8 cellular contexts compared by ENCODE assay signal in genomic region chr9:122810306-122810946, GRCh38. TPM values are rescaled to one million over a fixed set of nuclear protein-coding genes. Genes with fewer than 3 reads are reported as not detected.
A peak's percentile ranks its signal among the peaks of the same experiment; 100 is the strongest.
DNase-seq lines count a peak whose midpoint lies in the region; ATAC-seq and TF ChIP-seq lines count a peak whose summit lies in the region.

No MANE protein-coding gene starts in this region.

- no peaks in the 10 kb centered on the region for H3K79me1 ChIP-seq in neuronal stem cell (ENCODE audit: low read depth, low read length)

- H4K91ac ChIP-seq in neuronal stem cell (ENCODE audit: low read depth, low read length, poor library complexity): no peak overlapping the region

- WGBS in neuronal stem cell (ENCODE audit: extremely low coverage in 2 of 2, insufficient read length in 2 of 2, insufficient replicate concordance in 1 of 2), 2 donors: no CpG with 5 or more reads among the region's 8 CpGs
- WGBS in thyroid gland, 2 donors: 2 to 3% methylated on average over 8 of the region's 8 CpGs

- H3K4me1 ChIP-seq in neuronal stem cell (ENCODE audit: control insufficient read depth in 2 of 2, insufficient read depth in 1 of 2, low read depth in 1 of 2, low read length in 2 of 2): peaks cover 0 to 4% of the 10 kb centered on the region in 2 donors
- H3K4me1 ChIP-seq in thyroid gland: peaks cover 4 to 6% of the 10 kb centered on the region in 2 donors

- H3K9me3 ChIP-seq in neuronal stem cell (replicated peaks in 1 of 2; ENCODE audit: control insufficient read depth in 2 of 2, insufficient read depth in 1 of 2, low read depth in 1 of 2, low read length in 2 of 2) (no peaks in the 10 kb centered on the region), thyroid gland (no peaks in the 10 kb centered on the region)

- no peak overlapping the region for H3K4ac ChIP-seq in neuronal stem cell (ENCODE audit: low read length)

- no peak overlapping the region for H2BK5ac ChIP-seq in neuronal stem cell (ENCODE audit: low read length)

- H2BK12ac ChIP-seq in neuronal stem cell (ENCODE audit: low read length): no peak overlapping the region

- H2AFZ ChIP-seq in neuronal stem cell (ENCODE audit: low read length): peak overlapping the region; percentile 39

- H2BK120ac ChIP-seq in neuronal stem cell (ENCODE audit: low read depth, low read length): no peak overlapping the region

- H3K18ac ChIP-seq in neuronal stem cell (ENCODE audit: low read length): no peak overlapping the region

- peak; percentile 83 for ATAC-seq in GM21786 (IDR thresholded peaks at IDR 0.05; ENCODE audit: unreplicated experiment)

- intact Hi-C loops in thyroid gland (cut with DNase I): loop anchor here (2.0 kb wide), 1 partner anchor 346 kb away; no protein-coding TSS in a partner anchor

- H3K4me3 ChIP-seq in neuronal stem cell (ENCODE audit: low read length in 2 of 2) (no peak overlapping the region), thyroid gland (replicated peaks in 1 of 3) (no peak overlapping the region)

- peaks cover under 1 to 2% of the 10 kb centered on the region in 2 donors for H3K36me3 ChIP-seq in neuronal stem cell (replicated peaks in 1 of 2; ENCODE audit: control insufficient read depth in 2 of 2, insufficient read depth in 2 of 2, low read length in 2 of 2)
- no peaks in the 10 kb centered on the region for H3K36me3 ChIP-seq in thyroid gland

- no peak for TF ChIP-seq POLR2A in thyroid gland (IDR thresholded peaks at IDR 0.05)

- no peak overlapping the region for H4K8ac ChIP-seq in neuronal stem cell (ENCODE audit: low read depth, low read length)

- no peak overlapping the region for H3K4me2 ChIP-seq in neuronal stem cell (ENCODE audit: insufficient read depth, low read length, poor library complexity, severe bottlenecking)

- no peak overlapping the region for H3K14ac ChIP-seq in neuronal stem cell (ENCODE audit: low read length)

- no peak overlapping the region for H2BK15ac ChIP-seq in neuronal stem cell (ENCODE audit: low read length)

- no peak overlapping the region for H3K23ac ChIP-seq in neuronal stem cell (ENCODE audit: low read depth, low read length, poor library complexity)

- DNase-seq in DMS53 treated with DMSO at 0.1 percent for 48 hours (lab: John Stamatoyannopoulos, UW; ENCODE audit: unreplicated experiment) (peak; percentile 85), M059J (ENCODE audit: low read depth) (peak; percentile 77), RPMI8226 (peak; percentile 83), fibroblast of the conjunctiva (ENCODE audit: low read depth) (peak; percentile 64), neuronal stem cell (ENCODE audit: low spot score) (peak; percentile 86), thyroid gland (peak; percentile 65 to 79)
- DNase-seq in activated T-helper 1 cell treated with anti-CD3 and anti-CD28 coated beads, Interleukin-2, amount 50 U/mL, for 16 hours (ENCODE audit: low read depth in 1 of 2, low spot score in 1 of 2): peak; percentile 50 to 59

- no peak overlapping the region for H2AK5ac ChIP-seq in neuronal stem cell (ENCODE audit: low read depth, low read length)

- no peak overlapping the region for H3K9ac ChIP-seq in neuronal stem cell (ENCODE audit: low read depth, low read length, poor library complexity)

- H3K27me3 ChIP-seq in neuronal stem cell (ENCODE audit: control insufficient read depth in 3 of 3, insufficient read depth in 3 of 3, low read depth in 1 of 3, low read length in 3 of 3): no peaks in the 10 kb centered on the region
- H3K27me3 ChIP-seq in thyroid gland: no peaks in the 10 kb centered on the region

- TF ChIP-seq CTCF in thyroid gland (IDR thresholded peaks at IDR 0.05): peak; percentile 58 to 96 (median 76)

- H3K27ac ChIP-seq in neuronal stem cell (replicated peaks; ENCODE audit: low read length): no peak overlapping the region
- H3K27ac ChIP-seq in thyroid gland: no peak overlapping the region

RNA-seq across cellular contexts. Expression of gene OR1K1, which starts 10.5 kb away (rescaled TPM):
- total RNA-seq in M059J (2014; rRNA removed; shearing (Covaris generic)): not detected in 2 replicates
- not detected for polyA plus RNA-seq in neuronal stem cell (2013, experiment 1 of 2)
- polyA plus RNA-seq in neuronal stem cell (2013, experiment 2 of 2): not detected
- not detected for total RNA-seq in thyroid gland

RNA-seq across cellular contexts. Expression of gene PDCL, which starts 18.0 kb away (rescaled TPM):
- total RNA-seq in M059J (2014; rRNA removed; shearing (Covaris generic)): 33.3 and 47.0 TPM in 2 replicates
- 22.9 TPM for polyA plus RNA-seq in neuronal stem cell (2013, experiment 1 of 2)
- polyA plus RNA-seq in neuronal stem cell (2013, experiment 2 of 2): 24.5 TPM
- total RNA-seq in thyroid gland: 10 to 100 TPM; 17.5 to 31.6 (median 21.1) TPM

RNA-seq across cellular contexts. Expression of gene OR5C1, which starts 21.7 kb away (rescaled TPM):
- not detected in 2 replicates for total RNA-seq in M059J (2014; rRNA removed; shearing (Covaris generic))
- not detected for polyA plus RNA-seq in neuronal stem cell (2013, experiment 1 of 2)
- polyA plus RNA-seq in neuronal stem cell (2013, experiment 2 of 2): not detected
- total RNA-seq in thyroid gland: not detected
